In genomic region chr4:97645437-97645836, GRCh38 we compare ENCODE assay signal across 24 cellular contexts.
"Had no signal": no experiment of that assay in that cellular context is flagged by ENCODE, and none has a peak within 500 bp of the region (broad histone marks: within the 10 kb centered on the region; RNA-seq: fewer than 3 reads in every experiment).

No MANE protein-coding gene starts in this region.

- H3K27ac ChIP-seq: ascending aorta, body of pancreas, KMS-11, SJSA1, VCaP had no signal

- H3K4me3 ChIP-seq: ascending aorta, body of pancreas, SJSA1 had no signal

- H3K36me3 ChIP-seq: ascending aorta, SJSA1 had no signal

- H3K27me3 ChIP-seq: ascending aorta, body of pancreas, SJSA1 had no signal

- H3K4me2 ChIP-seq: KMS-11 had no signal

- DNase-seq: activated CD4-positive, alpha-beta memory T cell treated with anti-CD3 and anti-CD28 coated beads for 36 hours; activated CD4-positive, alpha-beta T cell treated with anti-CD3 and anti-CD28 coated beads, Interleukin-2, amount 10 ng/mL, durations not matched to agents 7 days and 5 days; activated CD4-positive, CD25-positive, alpha-beta regulatory T cell; activated CD8-positive, alpha-beta memory T cell treated with anti-CD3 and anti-CD28 coated beads for 24 hours; activated effector memory CD4-positive, alpha-beta T cell treated with anti-CD3 and anti-CD28 coated beads, Interleukin-2, amount 50 U/mL, for 16 hours; activated naive CD4-positive, alpha-beta T cell treated with Interleukin-2 at 50 U/mL for 16 hours; activated naive CD8-positive, alpha-beta T cell treated with anti-CD3 and anti-CD28 coated beads, Interleukin-2, amount 50 U/mL, for 24 hours; activated T-cell treated with anti-CD3 and anti-CD28 coated beads, Interleukin-2, amount 50 U/mL, for 4 hours; amniotic stem cell; body of pancreas; central memory CD4-positive, alpha-beta T cell; NCI-H1092; NCI-H1436; NCI-H1694 treated with DMSO at 0.1 percent for 48 hours; NCI-H2029 treated with DMSO at 0.1 percent for 48 hours; NCI-H2171; NCI-H345; NCI-H524 treated with DMSO at 0.1 percent for 48 hours; SHP77; T-cell had no signal

- H3K9ac ChIP-seq: KMS-11 had no signal

- H3K9me3 ChIP-seq: ascending aorta, body of pancreas, SJSA1 had no signal

- H3K4me1 ChIP-seq: ascending aorta, body of pancreas, SJSA1 had no signal
